1 cellular context compared by ENCODE assay signal in the genomic region with DNA sequence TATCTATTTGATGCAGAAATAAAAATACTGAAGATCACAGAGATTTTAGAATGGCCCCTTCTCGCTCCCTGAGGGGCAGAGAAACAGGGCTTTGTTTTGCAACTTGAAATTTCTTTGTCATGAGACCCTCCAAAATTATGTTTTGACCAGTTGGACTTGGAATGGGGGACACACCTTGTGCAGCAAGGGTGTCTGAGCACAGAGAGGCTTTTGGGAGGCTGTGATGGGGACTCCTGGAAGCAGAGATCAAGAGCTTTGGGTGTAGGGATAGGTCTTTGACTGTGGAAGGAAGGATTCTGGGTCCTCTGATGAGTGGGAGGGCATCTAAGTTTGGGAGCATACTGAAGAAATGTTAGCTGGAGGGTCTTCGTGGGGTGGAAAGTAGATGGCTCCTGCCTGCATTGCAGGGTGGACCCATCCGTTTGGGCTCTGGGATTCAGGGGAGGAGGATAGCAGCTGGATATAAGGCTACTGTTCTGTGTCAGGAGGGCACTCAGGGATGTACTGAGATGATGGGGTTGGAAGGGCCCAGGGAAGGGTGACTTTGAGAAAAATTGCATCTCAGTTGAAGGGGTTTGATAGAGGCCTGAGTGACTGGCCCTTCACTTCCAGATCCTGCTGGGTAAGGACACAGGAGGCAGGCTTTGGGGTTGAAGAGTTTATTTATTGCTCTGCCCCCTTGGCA.
TF ChIP-seq lines count a peak whose summit lies in the region.

No MANE protein-coding gene starts in this region.

TF ChIP-seq in IMR-90, 13 proteins besides CTCF, POLR2A, EP300 and RAD21:
- TF ChIP-seq MXI1 (IDR thresholded peaks at IDR 0.05; ENCODE audit: borderline replicate concordance, low read depth, low read length) = no peak
- TF ChIP-seq SMC3 (IDR thresholded peaks at IDR 0.05; ENCODE audit: low read depth, low read length) = no peak
- TF ChIP-seq, protein P1, sequence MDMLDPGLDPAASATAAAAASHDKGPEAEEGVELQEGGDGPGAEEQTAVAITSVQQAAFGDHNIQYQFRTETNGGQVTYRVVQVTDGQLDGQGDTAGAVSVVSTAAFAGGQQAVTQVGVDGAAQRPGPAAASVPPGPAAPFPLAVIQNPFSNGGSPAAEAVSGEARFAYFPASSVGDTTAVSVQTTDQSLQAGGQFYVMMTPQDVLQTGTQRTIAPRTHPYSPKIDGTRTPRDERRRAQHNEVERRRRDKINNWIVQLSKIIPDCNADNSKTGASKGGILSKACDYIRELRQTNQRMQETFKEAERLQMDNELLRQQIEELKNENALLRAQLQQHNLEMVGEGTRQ (IDR thresholded peaks at IDR 0.05; ENCODE audit: low read depth, low read length) = no peak
- TF ChIP-seq BHLHE40 (IDR thresholded peaks at IDR 0.05; ENCODE audit: low read depth, low read length) = no peak
- TF ChIP-seq MAFK (IDR thresholded peaks at IDR 0.05; ENCODE audit: low read depth, low read length) = no peak
- TF ChIP-seq RFX5 (IDR thresholded peaks at IDR 0.05; ENCODE audit: low read depth, low read length) = no peak
- TF ChIP-seq RCOR1 (IDR thresholded peaks at IDR 0.05; ENCODE audit: insufficient replicate concordance, low read length) = no peak
- TF ChIP-seq MAZ (IDR thresholded peaks at IDR 0.05; ENCODE audit: borderline replicate concordance, low read depth, low read length) = no peak
- TF ChIP-seq ELK1 (IDR thresholded peaks at IDR 0.05; ENCODE audit: borderline replicate concordance, low read depth, low read length) = no peak
